9 cellular contexts compared by ENCODE assay signal in genomic region chr6:87151471-87151785, GRCh38. TPM values are rescaled to one million over a fixed set of nuclear protein-coding genes. Genes with fewer than 3 reads are reported as not detected.
DNase-seq lines count a peak whose midpoint lies in the region; ATAC-seq and TF ChIP-seq lines count a peak whose summit lies in the region.
"Had no signal": no experiment of that assay in that cellular context is flagged by ENCODE, and none has a peak within 500 bp of the region (broad histone marks: within the 10 kb centered on the region; RNA-seq: fewer than 3 reads in every experiment).

No MANE protein-coding gene starts in this region.

- H3K27me3 ChIP-seq in esophagus muscularis mucosa (no peaks in the 10 kb centered on the region), psoas muscle (ENCODE audit: insufficient read depth in 3 of 3, low read length in 2 of 3) (no peaks in the 10 kb centered on the region)

- DNase-seq in RWPE1 (ENCODE audit: low spot score) (no peak), esophagus muscularis mucosa (ENCODE audit: extremely low spot score) (no peak), psoas muscle (no peak), GM19238 (ENCODE audit: insufficient read length, low spot score) (no peak)
- no peak for DNase-seq in effector CD4-positive, alpha-beta T cell

- no peak for TF ChIP-seq EP300 in esophagus muscularis mucosa (IDR thresholded peaks at IDR 0.05)

- H3K4me1 ChIP-seq in esophagus muscularis mucosa = peaks cover 18 to 40% (median 37%) of the 10 kb centered on the region in 4 donors
- H3K4me1 ChIP-seq in psoas muscle = peaks cover 27% of the 10 kb centered on the region

- H3K27ac ChIP-seq in RWPE1 (peak overlapping the region; percentile 79), esophagus muscularis mucosa (replicated peaks in 1 of 4) (peak overlapping the region; percentile 93 to 99 (median 94)), psoas muscle (peak overlapping the region; percentile 97)

- POLR2A ChIA-PET in RWPE1 (lab: Yijun Ruan, JAX; ENCODE audit: low non-redundant PET) = no interaction called here

- H3K36me3 ChIP-seq in esophagus muscularis mucosa (no peaks in the 10 kb centered on the region), psoas muscle (ENCODE audit: insufficient read depth in 1 of 2, low read depth in 1 of 2) (no peaks in the 10 kb centered on the region)

- no peaks in the 10 kb centered on the region for H3K9me3 ChIP-seq in esophagus muscularis mucosa
- no peaks in the 10 kb centered on the region for H3K9me3 ChIP-seq in psoas muscle

- CTCF ChIA-PET in RWPE1 (lab: Yijun Ruan, JAX) = no interaction called here

- TF ChIP-seq POLR2A in esophagus muscularis mucosa (IDR thresholded peaks at IDR 0.05; ENCODE audit: low read depth) = no peak

- intact Hi-C loops in esophagus muscularis mucosa (cut with DNase I) (loop anchor here (10.0 kb wide), 1 partner anchor 323 kb away; the partner anchor contains the start of gene SLC35A1), psoas muscle (cut with DNase I) (loop anchor here (5.0 kb wide), 2 partner anchors 56 to 91 kb away; no protein-coding TSS in a partner anchor)

- H3K4me3 ChIP-seq in GM12875 (ENCODE audit: low read depth, low read length) (peak overlapping the region; percentile 71), esophagus muscularis mucosa (peak overlapping the region; percentile 58 to 69 (median 66)), psoas muscle (peak overlapping the region; percentile 99)

- no peak for ATAC-seq in psoas muscle
- ATAC-seq in HG02981 (IDR thresholded peaks at IDR 0.05; ENCODE audit: unreplicated experiment) = no peak
- no peak for ATAC-seq in GM21447 (IDR thresholded peaks at IDR 0.05; ENCODE audit: unreplicated experiment)

- TF ChIP-seq CTCF in GM12875 (IDR thresholded peaks at IDR 0.05; ENCODE audit: borderline replicate concordance, insufficient read depth, low read depth, low read length) (no peak), RWPE1 (conservative IDR thresholded peaks at IDR 0.05; ENCODE audit: low read depth) (no peak), esophagus muscularis mucosa (IDR thresholded peaks at IDR 0.05) (no peak), psoas muscle (IDR thresholded peaks at IDR 0.05) (no peak)

- 27% methylated on average over 4 of the region's 4 CpGs for WGBS in esophagus muscularis mucosa
- WGBS in psoas muscle, 3 donors = 12 to 35% (median 16%) methylated on average over 4 of the region's 4 CpGs

RNA-seq across cellular contexts. Expression of gene ZNF292, which starts 3.9 kb away (rescaled TPM):
- total RNA-seq in esophagus muscularis mucosa (10 to 100 TPM; 28.3 to 44.9 (median 32.2) TPM), psoas muscle (10 to 100 TPM; 16.7 to 21.3 (median 17.1) TPM)
- 1 to 10 TPM; 1.9 to 6.8 (median 2.1) TPM for polyA plus RNA-seq in psoas muscle

RNA-seq across cellular contexts. Expression of gene CGA, which starts 56.5 kb away (rescaled TPM):
- total RNA-seq in esophagus muscularis mucosa = not detected
- under 1 TPM in 1 of 4 donors, not detected in 3; 0.52 TPM for total RNA-seq in psoas muscle
- polyA plus RNA-seq in psoas muscle = 1 to 10 TPM in 1 of 3 donors, under 1 TPM in 2; 0.03 to 3.8 (median 0.18) TPM
- total RNA-seq: subcutaneous adipose tissue had no signal
